ENCODE assay signal across 18 cellular contexts in the genomic region with DNA sequence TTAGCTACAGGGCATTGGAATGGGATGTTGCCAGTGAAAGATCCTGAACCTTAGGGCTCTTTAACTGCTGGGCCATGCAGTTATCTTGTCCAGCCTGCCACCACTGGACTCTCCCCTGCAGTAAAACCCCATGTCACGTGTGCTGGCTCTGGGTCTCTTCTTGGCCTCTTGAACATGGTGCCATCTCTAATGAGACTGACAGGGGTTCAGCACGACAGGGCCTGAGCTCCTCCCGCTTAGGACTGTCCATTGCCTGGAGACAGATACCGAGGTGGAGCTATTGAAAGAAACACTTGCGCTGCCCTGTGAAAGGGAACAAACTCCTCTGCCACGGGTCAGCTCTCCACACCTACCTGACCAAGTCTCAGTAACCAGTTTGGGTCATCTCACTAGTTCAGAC.
DNase-seq lines count a peak whose midpoint lies in the region; ATAC-seq and TF ChIP-seq lines count a peak whose summit lies in the region.
"Had no signal": no experiment of that assay in that cellular context is flagged by ENCODE, and none has a peak within 500 bp of the region (broad histone marks: within the 10 kb centered on the region; RNA-seq: fewer than 3 reads in every experiment).

No MANE protein-coding gene starts in this region.

- H3K36me3 Mint-ChIP-seq in HFFc6 (ENCODE audit: low read depth): peaks cover 26% of the 10 kb centered on the region; the same call in 1 of the 2 replicates
- H3K36me3 Mint-ChIP-seq: immature natural killer cell; naive thymus-derived CD8-positive, alpha-beta T cell had no signal

- H3K4me1 Mint-ChIP-seq in HFFc6 (ENCODE audit: low read depth): peaks cover 85% of the 10 kb centered on the region

- WGBS in hepatocyte (ENCODE audit: low lambda C conversion rate, missing lambda C conversion rate): 88% methylated on average over 6 of the region's 6 CpGs

- no peaks in the 10 kb centered on the region for H3K9me3 ChIP-seq in hepatocyte (ENCODE audit: low read depth)
- H3K9me3 ChIP-seq: heart left ventricle, lower lobe of right lung, SJCRH30, tibial artery had no signal

- H3K27me3 ChIP-seq in hepatocyte: no peaks in the 10 kb centered on the region
- H3K27me3 ChIP-seq: heart left ventricle, SJCRH30, tibial artery had no signal

- no peaks in the 10 kb centered on the region for H3K9me3 Mint-ChIP-seq in HFFc6
- H3K9me3 Mint-ChIP-seq: effector memory CD8-positive, alpha-beta T cell; immature natural killer cell; naive thymus-derived CD8-positive, alpha-beta T cell had no signal

- peaks cover 23% of the 10 kb centered on the region for H3K79me2 ChIP-seq in hepatocyte

- TF ChIP-seq CTCF in HFFc6 (IDR thresholded peaks at IDR 0.05) (no peak), hepatocyte (IDR thresholded peaks at IDR 0.05; ENCODE audit: poor library complexity) (no peak)

- peaks cover 2% of the 10 kb centered on the region; the same call in 1 of the 2 replicates for H3K27me3 Mint-ChIP-seq in HFFc6 (ENCODE audit: insufficient read depth)

- H3K4me2 ChIP-seq in hepatocyte: peak overlapping the region; percentile 65

- H3K4me3 ChIP-seq in hepatocyte: no peak overlapping the region
- H3K4me3 ChIP-seq: lower lobe of right lung had no signal

- H3K27ac ChIP-seq in hepatocyte: peak overlapping the region; percentile 57
- H3K27ac ChIP-seq: lower lobe of right lung had no signal

- intact Hi-C loops in sciatic nerve (cut with DNase I): no loop called here

- peaks cover 28% of the 10 kb centered on the region for H3K4me1 ChIP-seq in hepatocyte (ENCODE audit: insufficient read depth)
- H3K4me1 ChIP-seq: lower lobe of right lung had no signal

- H3K27ac Mint-ChIP-seq in HFFc6: peak overlapping the region; percentile 86
- H3K27ac Mint-ChIP-seq: effector memory CD8-positive, alpha-beta T cell; immature natural killer cell had no signal

- no peaks in the 10 kb centered on the region for H4K20me1 ChIP-seq in hepatocyte (ENCODE audit: insufficient read depth, poor library complexity, severe bottlenecking)

- no peak overlapping the region for H2AFZ ChIP-seq in hepatocyte

- no peaks in the 10 kb centered on the region for H3K36me3 ChIP-seq in hepatocyte (replicated peaks; ENCODE audit: insufficient read depth, low read depth)
- H3K36me3 ChIP-seq: heart left ventricle, lower lobe of right lung, SJCRH30 had no signal

- ATAC-seq in SK-N-SH treated with all-trans-retinoic acid at 6 μM for 48 hours (peak; percentile 18), sciatic nerve (peak; percentile 42), GM18873 (IDR thresholded peaks at IDR 0.05; ENCODE audit: low FRiP score, unreplicated experiment) (no peak)
- ATAC-seq: effector memory CD8-positive, alpha-beta T cell had no signal

- DNase-seq in HFFc6 (no peak), hepatocyte (ENCODE audit: low spot score) (no peak), sciatic nerve (ENCODE audit: low spot score) (no peak), A172 (ENCODE audit: low spot score) (no peak), dedifferentiated amniotic fluid mesenchymal stem cell (ENCODE audit: extremely low spot score) (no peak)
- DNase-seq: activated CD4-positive, alpha-beta T cell treated with anti-CD3 and anti-CD28 coated beads, Interleukin-2, amount 50 U/mL, for 4 hours; effector memory CD8-positive, alpha-beta T cell; heart left ventricle; immature natural killer cell; lower lobe of right lung; naive thymus-derived CD8-positive, alpha-beta T cell; NCI-H2171; stimulated activated naive CD4-positive, alpha-beta T cell; T-helper 2 cell; tibial artery had no signal

- peak overlapping the region; percentile 70 for H3K4me3 Mint-ChIP-seq in HFFc6

- no peaks in the 10 kb centered on the region for H3K9me2 ChIP-seq in hepatocyte (replicated peaks; ENCODE audit: insufficient read depth)

TF ChIP-seq in SK-N-SH treated with all-trans-retinoic acid at 6 μM for 48 hours, 23 proteins besides CTCF, POLR2A, EP300 and RAD21:
- TF ChIP-seq ZNF565 (CRISPR knock-in tag; conservative IDR thresholded peaks at IDR 0.05; ENCODE audit: low read depth) (no peak), ESRRG (CRISPR knock-in tag; IDR thresholded peaks at IDR 0.05) (no peak), RARB (CRISPR knock-in tag; IDR thresholded peaks at IDR 0.05) (no peak), CSDC2 (CRISPR knock-in tag; IDR thresholded peaks at IDR 0.05) (no peak), ZFP3 (CRISPR knock-in tag; IDR thresholded peaks at IDR 0.05) (no peak), ZNF8 (CRISPR knock-in tag; IDR thresholded peaks at IDR 0.05) (no peak), ISL1 (CRISPR knock-in tag; IDR thresholded peaks at IDR 0.05) (no peak), ZC3H10 (CRISPR knock-in tag; IDR thresholded peaks at IDR 0.05) (no peak), SNAI2 (CRISPR knock-in tag; IDR thresholded peaks at IDR 0.05) (no peak)
